17 cellular contexts compared by ENCODE assay signal in the genomic region with DNA sequence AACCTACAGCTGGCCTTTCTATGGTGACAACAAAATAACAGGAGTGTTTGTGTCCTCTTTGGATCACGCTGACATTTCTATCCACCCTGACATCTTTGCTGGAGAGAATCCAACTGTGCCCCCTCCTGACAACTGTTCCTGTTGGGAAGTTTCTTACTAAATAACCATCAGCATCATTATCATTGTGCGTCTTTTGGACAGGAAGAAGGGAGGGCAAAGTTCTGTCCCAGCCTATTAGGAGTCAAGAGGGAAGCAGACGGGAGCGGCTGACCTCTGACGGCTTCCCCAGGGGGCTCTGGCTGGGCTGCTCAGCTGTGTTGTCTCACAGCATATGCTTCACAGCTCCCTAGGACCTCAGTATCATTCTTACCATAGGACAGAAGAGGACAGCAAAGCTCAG.
DNase-seq lines count a peak whose midpoint lies in the region; TF ChIP-seq lines count a peak whose summit lies in the region.
"Had no signal": no experiment of that assay in that cellular context is flagged by ENCODE, and none has a peak within 500 bp of the region (broad histone marks: within the 10 kb centered on the region; RNA-seq: fewer than 3 reads in every experiment).

No MANE protein-coding gene starts in this region.

- no peaks in the 10 kb centered on the region for H4K20me1 ChIP-seq in smooth muscle cell (ENCODE audit: low read depth)

- H3K79me2 ChIP-seq in smooth muscle cell (ENCODE audit: low read depth), result no peaks in the 10 kb centered on the region

- TF ChIP-seq CTCF in HEK293 (tag by site-specific recombination; IDR thresholded peaks at IDR 0.05) (no peak), smooth muscle cell (IDR thresholded peaks at IDR 0.05; ENCODE audit: borderline replicate concordance, insufficient read depth, poor library complexity, severe bottlenecking) (no peak)

- no peaks in the 10 kb centered on the region for H3K4me1 ChIP-seq in HEK293 (ENCODE audit: control insufficient read depth, insufficient read depth, low read length)
- H3K4me1 ChIP-seq in smooth muscle cell (ENCODE audit: low read depth), result peaks cover 9% of the 10 kb centered on the region

- no peak overlapping the region for H3K4me3 ChIP-seq in HEK293 (ENCODE audit: low read depth, low read length)
- no peak overlapping the region for H3K4me3 ChIP-seq in smooth muscle cell

- H3K9me3 ChIP-seq in HEK293 (ENCODE audit: control insufficient read depth, insufficient read depth, low read depth, low read length), result no peaks in the 10 kb centered on the region
- no peaks in the 10 kb centered on the region for H3K9me3 ChIP-seq in smooth muscle cell (replicated peaks; ENCODE audit: low read depth)
- H3K9me3 ChIP-seq: SK-N-SH had no signal

- no peak overlapping the region for H3K4me2 ChIP-seq in smooth muscle cell
- H3K4me2 ChIP-seq: KMS-11, SK-N-SH had no signal

- H3K9ac ChIP-seq in smooth muscle cell (ENCODE audit: low read depth), result no peak overlapping the region
- H3K9ac ChIP-seq: KMS-11, SK-N-SH had no signal

- intact Hi-C loops in posterior vena cava (cut with DNase I), result no loop called here

- no peak overlapping the region for H2AFZ ChIP-seq in smooth muscle cell (ENCODE audit: low read depth)

- DNase-seq in NCI-H748 (lab: John Stamatoyannopoulos, UW; ENCODE audit: unreplicated experiment), result peak; percentile 31
- no peak for DNase-seq in NCI-H748 treated with DMSO at 0.1 percent for 48 hours (lab: John Stamatoyannopoulos, UW)
- DNase-seq in dermis blood vessel endothelial cell, result peak; percentile 27
- peak; percentile 6 for DNase-seq in posterior vena cava (ENCODE audit: low spot score)
- DNase-seq in NCI-H1930 (lab: John Stamatoyannopoulos, UW), result no peak
- DNase-seq in mucosa of gallbladder (ENCODE audit: low spot score), result no peak
- DNase-seq in smooth muscle cell (lab: John Stamatoyannopoulos, UW; ENCODE audit: unreplicated experiment), result no peak
- DNase-seq: CD4-positive, CD25-positive, alpha-beta regulatory T cell; HFFc6; NCI-H1092; NCI-H524 treated with DMSO at 0.1 percent for 48 hours; NK-92 treated with Interleukin-12 subunit alpha and Interleukin-12 subunit beta, amount 100 ng/mL, for 24 hours; OCI-M1; SK-N-SH had no signal

- peaks cover 8% of the 10 kb centered on the region for H3F3A ChIP-seq in smooth muscle cell (ENCODE audit: low read depth)

- POLR2A ChIA-PET in HEK293 (lab: Yijun Ruan, JAX), result no interaction called here

- H3K36me3 ChIP-seq in HEK293 (ENCODE audit: control insufficient read depth in 2 of 2, insufficient read depth in 1 of 2, low read length in 2 of 2) (no peaks in the 10 kb centered on the region), smooth muscle cell (ENCODE audit: low read depth) (no peaks in the 10 kb centered on the region)

- CTCF ChIA-PET in HEK293 (lab: Yijun Ruan, JAX), result interaction anchor here (0.6 to 1.4 kb wide), 2 partner anchors 315 to 639 kb away, joined by 3 to 4 read pairs; no protein-coding TSS in a partner anchor

- H3K27ac ChIP-seq in HEK293 (ENCODE audit: extremely low read depth, low read depth, low read length) (no peak overlapping the region), smooth muscle cell (ENCODE audit: low read depth) (no peak overlapping the region)
- H3K27ac ChIP-seq: KMS-11, RWPE1 had no signal

- no peaks in the 10 kb centered on the region for H3K27me3 ChIP-seq in smooth muscle cell (ENCODE audit: low read depth)

- WGBS in smooth muscle cell (ENCODE audit: low lambda C conversion rate), result 66% methylated on average over 5 of the region's 5 CpGs

TF ChIP-seq in HEK293, 187 proteins besides CTCF, POLR2A, EP300 and RAD21:
- no peak for TF ChIP-seq ZNF785 (tag by site-specific recombination; IDR thresholded peaks at IDR 0.05)
- no peak for TF ChIP-seq ZNF792 (tag by site-specific recombination; IDR thresholded peaks at IDR 0.05)
- no peak for TF ChIP-seq ZNF76 (tag by site-specific recombination; IDR thresholded peaks at IDR 0.05; ENCODE audit: borderline replicate concordance, low read depth)
- TF ChIP-seq ZBTB49 (tag by site-specific recombination; IDR thresholded peaks at IDR 0.05; ENCODE audit: low read depth), result no peak
- TF ChIP-seq, protein P1, sequence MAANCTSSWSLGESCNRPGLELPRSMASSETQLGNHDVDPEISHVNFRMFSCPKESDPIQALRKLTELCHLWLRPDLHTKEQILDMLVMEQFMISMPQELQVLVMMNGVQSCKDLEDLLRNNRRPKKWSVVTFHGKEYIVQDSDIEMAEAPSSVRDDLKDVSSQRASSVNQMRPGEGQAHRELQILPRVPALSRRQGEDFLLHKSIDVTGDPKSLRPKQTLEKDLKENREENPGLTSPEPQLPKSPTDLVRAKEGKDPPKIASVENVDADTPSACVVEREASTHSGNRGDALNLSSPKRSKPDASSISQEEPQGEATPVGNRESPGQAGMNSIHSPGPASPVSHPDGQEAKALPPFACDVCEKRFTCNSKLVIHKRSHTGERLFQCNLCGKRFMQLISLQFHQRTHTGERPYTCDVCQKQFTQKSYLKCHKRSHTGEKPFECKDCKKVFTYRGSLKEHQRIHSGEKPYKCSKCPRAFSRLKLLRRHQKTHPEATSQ (tag by site-specific recombination; IDR thresholded peaks at IDR 0.05), result no peak
- TF ChIP-seq ZIC2 (tag by site-specific recombination; IDR thresholded peaks at IDR 0.05), result 0 out of 2 replicates have a peak, but pooled peaks have one; percentile 9
- TF ChIP-seq ZNF423 (tag by site-specific recombination; IDR thresholded peaks at IDR 0.05), result no peak
- TF ChIP-seq ZNF23 (tag by site-specific recombination; IDR thresholded peaks at IDR 0.05; ENCODE audit: borderline replicate concordance), result no peak
- no peak for TF ChIP-seq ZNF624 (tag by site-specific recombination; IDR thresholded peaks at IDR 0.05)
TF ChIP-seq in HEK293: peak in this region for 1.

Comparison
In these comparisons a context has a peak if more than half of its experiments do, and no peak if none do; other contexts are left out.
1. DNase-seq: peak in NCI-H748 (single experiment), dermis blood vessel endothelial cell (single experiment) and posterior vena cava (single experiment); none in NCI-H748 treated with DMSO at 0.1 percent for 48 hours (single experiment), NCI-H1930 (0 of 2), mucosa of gallbladder (single experiment) and smooth muscle cell (single experiment).